8 cellular contexts compared by ENCODE assay signal in the genomic region with DNA sequence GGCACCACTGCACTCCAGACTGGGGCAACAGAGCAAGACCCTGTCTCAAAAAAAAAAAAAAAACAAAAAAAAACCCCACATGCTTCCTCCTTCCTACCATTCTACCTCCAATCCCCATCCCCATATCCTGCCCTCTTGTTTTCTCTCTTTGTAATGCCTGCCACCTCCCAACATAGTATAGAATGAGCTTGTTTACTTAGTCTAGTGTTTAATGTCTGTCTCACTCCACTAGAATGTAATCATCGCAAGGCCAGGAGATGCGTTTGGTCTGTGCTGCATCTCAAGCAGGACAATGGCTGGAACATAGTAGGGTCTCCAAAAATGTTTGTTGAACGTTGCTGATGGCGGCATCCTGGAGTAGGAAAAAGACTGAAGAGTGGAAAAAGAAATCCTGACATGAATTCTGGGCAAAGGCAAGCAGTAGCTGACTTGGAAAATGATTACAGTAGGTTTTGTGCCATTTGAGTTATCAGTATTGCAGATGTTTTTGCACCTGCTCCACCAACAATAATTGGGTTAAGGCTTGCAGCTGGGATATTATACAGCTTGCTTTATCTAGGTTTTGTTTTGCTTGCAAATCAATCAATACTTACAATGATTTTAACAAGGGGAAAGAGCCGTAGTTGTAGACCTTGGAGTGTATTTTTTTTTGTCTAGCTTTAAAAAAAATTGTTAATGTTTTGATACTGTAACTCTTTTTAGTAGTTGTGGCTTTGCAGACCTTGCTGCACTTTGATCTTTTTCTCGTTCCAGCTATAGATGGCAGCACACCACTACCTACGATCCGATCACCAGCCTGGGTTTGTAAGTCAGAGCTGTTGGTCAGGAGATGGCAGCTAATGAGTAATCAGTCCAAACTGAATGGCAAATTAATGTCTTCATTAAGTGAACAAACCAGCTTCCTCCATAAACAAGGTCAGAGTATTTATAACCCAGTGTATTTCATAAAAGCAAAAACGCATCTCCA.
DNase-seq lines count a peak whose midpoint lies in the region; ATAC-seq, FAIRE-seq and TF ChIP-seq lines count a peak whose summit lies in the region.

No MANE protein-coding gene starts in this region.

- H3K27me3 Mint-ChIP-seq in Caco-2 (ENCODE audit: insufficient read depth, unreplicated experiment) (no peaks in the 10 kb centered on the region), astrocyte (ENCODE audit: low read depth, unreplicated experiment) (no peaks in the 10 kb centered on the region)

- H3K4me2 ChIP-seq in astrocyte (ENCODE audit: low read length), result no peak overlapping the region
- H3K4me2 ChIP-seq in mesenchymal stem cell (ENCODE audit: low read length, poor library complexity, severe bottlenecking), result no peak overlapping the region

- no peak overlapping the region for H2BK15ac ChIP-seq in mesenchymal stem cell (ENCODE audit: low read depth, poor library complexity, severe bottlenecking)

- no peak overlapping the region for H3K4me3 Mint-ChIP-seq in Caco-2 (ENCODE audit: unreplicated experiment)
- H3K4me3 Mint-ChIP-seq in astrocyte (ENCODE audit: unreplicated experiment), result no peak overlapping the region

- H3K79me1 ChIP-seq in mesenchymal stem cell (replicated peaks; ENCODE audit: low read length, poor library complexity, severe bottlenecking), result peaks cover 16% of the 10 kb centered on the region

- H3K9me3 Mint-ChIP-seq in Caco-2 (ENCODE audit: unreplicated experiment) (no peaks in the 10 kb centered on the region), astrocyte (ENCODE audit: unreplicated experiment) (no peaks in the 10 kb centered on the region)

- H3K27ac Mint-ChIP-seq in Caco-2 (ENCODE audit: unreplicated experiment), result no peak overlapping the region
- no peak overlapping the region for H3K27ac Mint-ChIP-seq in astrocyte (ENCODE audit: unreplicated experiment)

- H3K23ac ChIP-seq in mesenchymal stem cell (ENCODE audit: low read length in 2 of 2), result no peak overlapping the region

- FAIRE-seq in astrocyte (lab: Jason Lieb, UNC), result peak; percentile 34

- POLR2A ChIA-PET in Caco-2 (lab: Charles Lee), result no interaction called here

- H3K79me2 ChIP-seq in astrocyte (ENCODE audit: insufficient read depth, low read length), result peaks cover 3% of the 10 kb centered on the region

- 65% methylated on average over 9 of the region's 9 CpGs for WGBS in liver
- WGBS in mesenchymal stem cell, result 89% methylated on average over 9 of the region's 9 CpGs

- peak; percentile 22 to 44 for TF ChIP-seq CTCF in Caco-2 (IDR thresholded peaks at IDR 0.05; ENCODE audit: insufficient read depth in 1 of 2, low read depth in 1 of 2, low read length in 1 of 2, severe bottlenecking in 1 of 2, unreplicated experiment in 1 of 2)
- peak; percentile 51 for TF ChIP-seq CTCF in LNCAP (IDR thresholded peaks at IDR 0.05)
- peak; percentile 1 for TF ChIP-seq CTCF in astrocyte (IDR thresholded peaks at IDR 0.05; ENCODE audit: insufficient read depth, low read depth, low read length)
- no peak for TF ChIP-seq CTCF in liver (IDR thresholded peaks at IDR 0.05; ENCODE audit: low read depth, low read length, missing input control)

- no peak overlapping the region for H3K14ac ChIP-seq in mesenchymal stem cell (ENCODE audit: low read length in 2 of 2)

- H2AK5ac ChIP-seq in mesenchymal stem cell (ENCODE audit: low read length, severe bottlenecking), result no peak overlapping the region

- H3K36me3 ChIP-seq in Caco-2 (ENCODE audit: control insufficient read depth, insufficient read depth, low read length) (no peaks in the 10 kb centered on the region), astrocyte (ENCODE audit: insufficient read depth, low read length) (peaks cover 16% of the 10 kb centered on the region), liver (ENCODE audit: control insufficient read depth in 4 of 4, insufficient read depth in 3 of 4, low read depth in 1 of 4, low read length in 3 of 4) (no peaks in the 10 kb centered on the region), mesenchymal stem cell (ENCODE audit: control insufficient read depth in 1 of 2, insufficient read depth in 2 of 2, low read depth in 1 of 2, low read length in 2 of 2) (peaks cover 6 to 35% of the 10 kb centered on the region in 2 experiments)

- H3K4me1 Mint-ChIP-seq in Caco-2 (ENCODE audit: low read depth, unreplicated experiment) (peaks cover 6% of the 10 kb centered on the region), astrocyte (ENCODE audit: low read depth, unreplicated experiment) (no peaks in the 10 kb centered on the region)

- H3K27me3 ChIP-seq in Caco-2 (replicated peaks; ENCODE audit: control insufficient read depth, insufficient read depth, low read length) (no peaks in the 10 kb centered on the region), astrocyte (ENCODE audit: insufficient read depth, low read length) (no peaks in the 10 kb centered on the region), liver (ENCODE audit: control insufficient read depth in 4 of 4, insufficient read depth in 4 of 4, low read length in 3 of 4) (no peaks in the 10 kb centered on the region), mesenchymal stem cell (ENCODE audit: control insufficient read depth in 1 of 2, insufficient read depth in 1 of 2, low read length in 2 of 2) (no peaks in the 10 kb centered on the region)

- H3K4ac ChIP-seq in mesenchymal stem cell (ENCODE audit: low read depth in 1 of 2, low read length in 2 of 2), result no peak overlapping the region

- H4K91ac ChIP-seq in mesenchymal stem cell (ENCODE audit: low read length), result no peak overlapping the region

- H2AFZ ChIP-seq in astrocyte (ENCODE audit: low read depth, low read length) (no peak overlapping the region), mesenchymal stem cell (ENCODE audit: low read depth, low read length) (no peak overlapping the region)

- H3K27ac ChIP-seq in astrocyte (ENCODE audit: low read depth, low read length), result no peak overlapping the region
- no peak overlapping the region for H3K27ac ChIP-seq in liver (ENCODE audit: low read depth in 1 of 2, low read length in 2 of 2)
- H3K27ac ChIP-seq in mesenchymal stem cell (ENCODE audit: low read length, poor library complexity, severe bottlenecking), result no peak overlapping the region

- H2BK5ac ChIP-seq in mesenchymal stem cell (ENCODE audit: low read depth, low read length, poor library complexity, severe bottlenecking), result no peak overlapping the region

- no peak overlapping the region for H2BK120ac ChIP-seq in mesenchymal stem cell (ENCODE audit: low read depth, low read length)

- H3K18ac ChIP-seq in mesenchymal stem cell (ENCODE audit: low read depth in 1 of 2, low read length in 2 of 2), result peak overlapping the region in 1 of 2 experiments; percentile 8

- H3K9ac ChIP-seq in astrocyte (ENCODE audit: low read length), result no peak overlapping the region
- no peak overlapping the region for H3K9ac ChIP-seq in liver (ENCODE audit: low read depth in 1 of 2, low read length in 2 of 2)
- H3K9ac ChIP-seq in mesenchymal stem cell (ENCODE audit: low read length), result no peak overlapping the region

- 0 out of 2 replicates have a peak, but pooled peaks cover 3% of the 10 kb centered on the region for H3K4me1 ChIP-seq in Caco-2
- H3K4me1 ChIP-seq in astrocyte (ENCODE audit: insufficient read depth, low read length), result peaks cover 18% of the 10 kb centered on the region
- H3K4me1 ChIP-seq in liver (ENCODE audit: control insufficient read depth in 4 of 4, insufficient read depth in 4 of 4, low read length in 3 of 4), result peaks cover 0 to 5% (median 2%) of the 10 kb centered on the region in 4 donors
- no peaks in the 10 kb centered on the region for H3K4me1 ChIP-seq in mesenchymal stem cell (ENCODE audit: control insufficient read depth, insufficient read depth, low read depth, low read length)

- intact Hi-C loops in Caco-2 (cut with micrococcal nuclease; ENCODE audit: unreplicated experiment), result loop anchor here (1.0 kb wide), 4 partner anchors 11 to 488 kb away; no protein-coding TSS in a partner anchor

- H3K9me3 ChIP-seq in Caco-2 (no peaks in the 10 kb centered on the region), astrocyte (ENCODE audit: insufficient read depth, low read depth, low read length) (no peaks in the 10 kb centered on the region), liver (ENCODE audit: control insufficient read depth in 4 of 4, low read length in 3 of 4) (no peaks in the 10 kb centered on the region), mesenchymal stem cell (ENCODE audit: control insufficient read depth, low read length) (no peaks in the 10 kb centered on the region)

- TF ChIP-seq RAD21 in liver (IDR thresholded peaks at IDR 0.05), result peak; percentile 60 to 67

- H4K20me1 ChIP-seq in astrocyte (ENCODE audit: insufficient read depth, low read length), result no peaks in the 10 kb centered on the region

- H4K8ac ChIP-seq in mesenchymal stem cell (ENCODE audit: low read length), result no peak overlapping the region

- BruUV-seq in Caco-2 (replicated peaks; lab: Mats Ljungman, UMichigan), result no TSS peak

- CTCF ChIA-PET in Caco-2 (lab: Charles Lee), result interaction anchor here (0.7 to 1.8 kb wide), 12 partner anchors 8 to 489 kb away, joined by 3 to 15 read pairs (median 5); partner anchors contain the start of gene BACH1

- no peak for ATAC-seq in stimulated activated naive CD8-positive, alpha-beta T cell treated with anti-CD3 and anti-CD28 coated beads, Interleukin-15, Interleukin-2, amounts not matched to agents 100 U/mL and 50 U/mL, for 24 hours

- H3K36me3 Mint-ChIP-seq in Caco-2 (ENCODE audit: insufficient read depth, unreplicated experiment) (no peaks in the 10 kb centered on the region), astrocyte (ENCODE audit: low read depth, unreplicated experiment) (peaks cover 7% of the 10 kb centered on the region)

- H3K4me3 ChIP-seq in Caco-2 (ENCODE audit: low read depth, low read length) (no peak overlapping the region), astrocyte (ENCODE audit: insufficient read depth, low read depth, low read length) (no peak overlapping the region), liver (ENCODE audit: low read depth in 1 of 3, low read length in 3 of 3) (no peak overlapping the region), mesenchymal stem cell (ENCODE audit: insufficient read depth in 1 of 2, low read depth in 1 of 2, low read length in 2 of 2) (no peak overlapping the region)

- H2BK12ac ChIP-seq in mesenchymal stem cell (ENCODE audit: low read length in 2 of 2), result no peak overlapping the region

- DNase-seq in Caco-2, result peak; percentile 44 to 45
- no peak for DNase-seq in astrocyte (ENCODE audit: low read depth)
- no peak for DNase-seq in mesenchymal stem cell
- DNase-seq in NCI-H82 (lab: John Stamatoyannopoulos, UW), result no peak
- no peak for DNase-seq in stimulated activated naive CD8-positive, alpha-beta T cell treated with anti-CD3 and anti-CD28 coated beads, Interleukin-15, Interleukin-2, amounts not matched to agents 100 U/mL and 50 U/mL, for 24 hours
- no peak for DNase-seq in epidermal melanocyte (ENCODE audit: insufficient read length, low spot score)

Comparison
In these comparisons a context has a peak if more than half of its experiments do, and no peak if none do; other contexts are left out.
1. DNase-seq: peak in Caco-2 (2 of 2); none in astrocyte (single experiment), mesenchymal stem cell (single experiment), NCI-H82 (single experiment), stimulated activated naive CD8-positive, alpha-beta T cell treated with anti-CD3 and anti-CD28 coated beads, Interleukin-15, Interleukin-2, amounts not matched to agents 100 U/mL and 50 U/mL, for 24 hours (single experiment) and epidermal melanocyte (single experiment).